Comparison of ENCODE assay signal across 18 cellular contexts in genomic region chr4:169664615-169665014, GRCh38. TPM values are rescaled to one million over a fixed set of nuclear protein-coding genes. Genes with fewer than 3 reads are reported as not detected.
DNase-seq lines count a peak whose midpoint lies in the region; ATAC-seq, FAIRE-seq and TF ChIP-seq lines count a peak whose summit lies in the region.
"Had no signal": no experiment of that assay in that cellular context is flagged by ENCODE, and none has a peak within 500 bp of the region (broad histone marks: within the 10 kb centered on the region; RNA-seq: fewer than 3 reads in every experiment).

No MANE protein-coding gene starts in this region.

- H3K27me3 Mint-ChIP-seq in astrocyte (ENCODE audit: low read depth, unreplicated experiment), result no peaks in the 10 kb centered on the region
- no peaks in the 10 kb centered on the region for H3K27me3 Mint-ChIP-seq in CD4-positive, alpha-beta memory T cell
- H3K27me3 Mint-ChIP-seq in activated T-cell treated with anti-CD3 and anti-CD28 coated beads, Interleukin-2, amount 50 U/mL, for 24 hours, result no peaks in the 10 kb centered on the region
- H3K27me3 Mint-ChIP-seq: activated CD4-positive, alpha-beta T cell treated with anti-CD3 and anti-CD28 coated beads, Interleukin-2, amount 10 ng/mL, durations not matched to agents 7 days and 5 days; activated naive CD8-positive, alpha-beta T cell treated with anti-CD3 and anti-CD28 coated beads, Interleukin-2, amount 10 ng/mL, durations not matched to agents 7 days and 5 days had no signal

- H3K9ac ChIP-seq in astrocyte (ENCODE audit: low read length), result peak overlapping the region; percentile 32
- H3K9ac ChIP-seq: parathyroid adenoma had no signal

- peaks cover 3% of the 10 kb centered on the region for H4K20me1 ChIP-seq in astrocyte (ENCODE audit: insufficient read depth, low read length)

- WGBS in A549 (ENCODE audit: missing lambda C conversion rate), result 73% methylated on average over 4 of the region's 4 CpGs

- peaks cover 6% of the 10 kb centered on the region for H3K36me3 Mint-ChIP-seq in astrocyte (ENCODE audit: low read depth, unreplicated experiment)
- peaks cover 22 to 31% of the 10 kb centered on the region in 2 donors for H3K36me3 Mint-ChIP-seq in CD4-positive, alpha-beta memory T cell
- peaks cover 42% of the 10 kb centered on the region for H3K36me3 Mint-ChIP-seq in activated T-cell treated with anti-CD3 and anti-CD28 coated beads, Interleukin-2, amount 50 U/mL, for 24 hours (ENCODE audit: low read depth)

- H3K36me3 ChIP-seq in astrocyte (ENCODE audit: insufficient read depth, low read length), result no peaks in the 10 kb centered on the region
- no peaks in the 10 kb centered on the region for H3K36me3 ChIP-seq in CD4-positive, alpha-beta memory T cell (ENCODE audit: insufficient read depth, low read length)

- intact Hi-C loops in CD4-positive, alpha-beta memory T cell (cut with micrococcal nuclease), result no loop called here

- FAIRE-seq in A549 (lab: Jason Lieb, UNC) (no peak), astrocyte (lab: Jason Lieb, UNC) (no peak)
- FAIRE-seq: D721Med had no signal

- TF ChIP-seq CTCF in A549 (IDR thresholded peaks at IDR 0.05) (no peak), astrocyte (IDR thresholded peaks at IDR 0.05; ENCODE audit: insufficient read depth, low read depth, low read length) (no peak), fibroblast of the aortic adventitia (IDR thresholded peaks at IDR 0.05; ENCODE audit: insufficient read depth, low read length) (no peak)

- no peak overlapping the region for H3K4me3 Mint-ChIP-seq in astrocyte (ENCODE audit: unreplicated experiment)
- H3K4me3 Mint-ChIP-seq in CD4-positive, alpha-beta memory T cell, result peak overlapping the region in 2 of 8 donors; percentile 23 to 40
- H3K4me3 Mint-ChIP-seq in activated T-cell treated with anti-CD3 and anti-CD28 coated beads, Interleukin-2, amount 50 U/mL, for 24 hours, result no peak overlapping the region
- H3K4me3 Mint-ChIP-seq: activated CD4-positive, alpha-beta T cell treated with anti-CD3 and anti-CD28 coated beads, Interleukin-2, amount 10 ng/mL, durations not matched to agents 7 days and 5 days had no signal

- TF ChIP-seq RAD21 in A549 (conservative IDR thresholded peaks at IDR 0.05 in 1 of 2, IDR thresholded peaks at IDR 0.05 in 1 of 2), result no peak

- POLR2A ChIA-PET in A549 (lab: Yijun Ruan, JAX), result no interaction called here
- POLR2A ChIA-PET in CD4-positive, alpha-beta memory T cell (lab: Charles Lee; ENCODE audit: partially characterized antibody), result no interaction called here

- no peaks in the 10 kb centered on the region for H3K9me3 Mint-ChIP-seq in astrocyte (ENCODE audit: unreplicated experiment)
- peaks cover 0 to 8% (median 2%) of the 10 kb centered on the region in 8 donors for H3K9me3 Mint-ChIP-seq in CD4-positive, alpha-beta memory T cell
- peaks cover 3% of the 10 kb centered on the region for H3K9me3 Mint-ChIP-seq in activated T-cell treated with anti-CD3 and anti-CD28 coated beads, Interleukin-2, amount 50 U/mL, for 24 hours

- peaks cover 29% of the 10 kb centered on the region for H3K79me2 ChIP-seq in astrocyte (ENCODE audit: insufficient read depth, low read length)
- H3K79me2 ChIP-seq: parathyroid adenoma had no signal

- CTCF ChIA-PET in A549 (lab: Yijun Ruan, JAX), result no interaction called here
- CTCF ChIA-PET in CD4-positive, alpha-beta memory T cell (lab: Charles Lee; ENCODE audit: partially characterized antibody), result interaction anchor here (1.3 to 1.4 kb wide), 2 partner anchors 9 to 51 kb away, joined by 3 to 4 read pairs; no protein-coding TSS in a partner anchor

- no peak for DNase-seq in A549 (ENCODE audit: low read depth in 1 of 2, low spot score in 1 of 2)
- peak; percentile 38 for DNase-seq in KBM-7
- peak; percentile 29 for DNase-seq in astrocyte (ENCODE audit: low read depth)
- DNase-seq in fibroblast of the aortic adventitia (ENCODE audit: low read depth), result peak; percentile 38
- DNase-seq in CD4-positive, alpha-beta memory T cell, result no peak
- DNase-seq in SHP77 (lab: John Stamatoyannopoulos, UW), result no peak
- no peak for DNase-seq in activated T-cell treated with anti-CD3 and anti-CD28 coated beads, Interleukin-2, amount 50 U/mL, for 24 hours
- no peak for DNase-seq in effector CD8-positive, alpha-beta T cell (lab: John Stamatoyannopoulos, UW)
- DNase-seq: activated CD4-positive, alpha-beta T cell treated with anti-CD3 and anti-CD28 coated beads, Interleukin-2, amount 10 ng/mL, durations not matched to agents 7 days and 5 days; activated naive CD8-positive, alpha-beta T cell treated with anti-CD3 and anti-CD28 coated beads, Interleukin-2, amount 10 ng/mL, durations not matched to agents 7 days and 5 days; activated T-cell treated with anti-CD3 and anti-CD28 coated beads, Interleukin-2, amount 50 U/mL, for 1 hour; left colon; NCI-H1417 treated with DMSO at 0.1 percent for 48 hours; SIG-M5; T-helper 9 cell had no signal

- no peak for TF ChIP-seq POLR2A in A549 (IDR thresholded peaks at IDR 0.05; ENCODE audit: low read length)

- H3K4me1 ChIP-seq in A549, result peaks cover 33% of the 10 kb centered on the region; the same call in 2 of the 3 replicates
- peaks cover 13% of the 10 kb centered on the region for H3K4me1 ChIP-seq in astrocyte (ENCODE audit: insufficient read depth, low read length)
- peaks cover 21% of the 10 kb centered on the region for H3K4me1 ChIP-seq in CD4-positive, alpha-beta memory T cell (ENCODE audit: insufficient read depth, low read length)

- no peak for TF ChIP-seq EP300 in A549 (IDR thresholded peaks at IDR 0.05)

- H3K4me2 ChIP-seq in A549 (0 out of 3 replicates have a peak overlapping the region, but pooled peaks have one; percentile 5), astrocyte (ENCODE audit: low read length) (peak overlapping the region; percentile 57)

- H3K27me3 ChIP-seq in astrocyte (ENCODE audit: insufficient read depth, low read length), result no peaks in the 10 kb centered on the region
- H3K27me3 ChIP-seq in CD4-positive, alpha-beta memory T cell (ENCODE audit: insufficient read depth, low read length), result no peaks in the 10 kb centered on the region

- H3K27ac ChIP-seq in A549 (no peak overlapping the region), astrocyte (ENCODE audit: low read depth, low read length) (no peak overlapping the region)
- no peak overlapping the region for H3K27ac ChIP-seq in CD4-positive, alpha-beta memory T cell (ENCODE audit: low read depth, low read length)
- H3K27ac ChIP-seq: parathyroid adenoma had no signal

- H3K4me3 ChIP-seq in A549 (no peak overlapping the region), astrocyte (ENCODE audit: insufficient read depth, low read depth, low read length) (no peak overlapping the region), fibroblast of the aortic adventitia (ENCODE audit: low read depth, low read length) (no peak overlapping the region)
- no peak overlapping the region for H3K4me3 ChIP-seq in CD4-positive, alpha-beta memory T cell (ENCODE audit: low read length in 2 of 2)

- in situ Hi-C loops in KBM-7 (cut with MboI; ENCODE audit: low pct_unique_long_range_greater_than_20kb, low sequenced_read_pairs), result no loop called here

- no peak overlapping the region for H2AFZ ChIP-seq in astrocyte (ENCODE audit: low read depth, low read length)
- H2AFZ ChIP-seq: parathyroid adenoma had no signal

- ATAC-seq in A549, result no peak
- ATAC-seq: esophagus mucosa had no signal

- H3K4me1 Mint-ChIP-seq in astrocyte (ENCODE audit: low read depth, unreplicated experiment), result peaks cover 21% of the 10 kb centered on the region
- peaks cover 21 to 45% (median 31%) of the 10 kb centered on the region in 4 donors for H3K4me1 Mint-ChIP-seq in CD4-positive, alpha-beta memory T cell
- H3K4me1 Mint-ChIP-seq in activated T-cell treated with anti-CD3 and anti-CD28 coated beads, Interleukin-2, amount 50 U/mL, for 24 hours (ENCODE audit: low read depth), result peaks cover 35% of the 10 kb centered on the region

- no peaks in the 10 kb centered on the region for H3K9me3 ChIP-seq in A549
- no peaks in the 10 kb centered on the region for H3K9me3 ChIP-seq in astrocyte (ENCODE audit: insufficient read depth, low read depth, low read length)
- H3K9me3 ChIP-seq in CD4-positive, alpha-beta memory T cell (ENCODE audit: control insufficient read depth in 1 of 2, low read length in 2 of 2), result no peaks in the 10 kb centered on the region

- H3K27ac Mint-ChIP-seq in astrocyte (ENCODE audit: unreplicated experiment), result no peak overlapping the region
- peak overlapping the region in 2 of 7 donors; percentile 57 to 63 for H3K27ac Mint-ChIP-seq in CD4-positive, alpha-beta memory T cell
- no peak overlapping the region for H3K27ac Mint-ChIP-seq in activated T-cell treated with anti-CD3 and anti-CD28 coated beads, Interleukin-2, amount 50 U/mL, for 24 hours
- H3K27ac Mint-ChIP-seq: activated naive CD8-positive, alpha-beta T cell treated with anti-CD3 and anti-CD28 coated beads, Interleukin-2, amount 10 ng/mL, durations not matched to agents 7 days and 5 days had no signal

RNA-seq across cellular contexts. Expression of gene CLCN3, which starts 44.2 kb away (rescaled TPM):
- polyA plus RNA-seq in A549 (2011; rRNA removed) (41.1 and 53.6 TPM in 2 replicates), A549 (2017; fragmentation: RNase III; extraction: RNeasy Plus Mini Kit Qiagen cat#74134 plus additional on column Dnase treatment) (18.1 to 20.2 TPM (median 18.8 TPM) in 3 replicates)
- polyA plus RNA-seq in A549 (2012; cell fraction: cytosol; rRNA removed), result 3.9 and 5.1 TPM in 2 replicates
- 2.7 and 3.4 TPM in 2 replicates for polyA plus RNA-seq in A549 (2012; cell fraction: nucleus; rRNA removed)
- 36.9 and 38.9 TPM in 2 replicates for polyA minus RNA-seq in A549 (2011; rRNA and poly(A)+ RNA removed)
- total RNA-seq in astrocyte (51.1 and 55.1 TPM in 2 replicates), fibroblast of the aortic adventitia (ENCODE audit: low replicate concordance) (38.3 and 50.6 TPM in 2 replicates)
- 10 to 100 TPM; 37.5 to 37.7 TPM for total RNA-seq in CD4-positive, alpha-beta memory T cell
- polyA plus RNA-seq in CD4-positive, alpha-beta memory T cell, result 10 to 100 TPM in 1 of 2 donors, 1 to 10 TPM in 1; 6.2 to 13.9 TPM

RNA-seq across cellular contexts. Expression of gene NEK1, which starts 52.2 kb away (rescaled TPM):
- polyA plus RNA-seq in A549 (2011; rRNA removed) (4.0 and 5.8 TPM in 2 replicates), A549 (2017; fragmentation: RNase III; extraction: RNeasy Plus Mini Kit Qiagen cat#74134 plus additional on column Dnase treatment) (3.2 to 3.6 TPM (median 3.2 TPM) in 3 replicates)
- polyA plus RNA-seq in A549 (2012; cell fraction: cytosol; rRNA removed), result 0.69 and 0.73 TPM in 2 replicates
- polyA plus RNA-seq in A549 (2012; cell fraction: nucleus; rRNA removed), result 1.1 and 1.4 TPM in 2 replicates
- polyA minus RNA-seq in A549 (2011; rRNA and poly(A)+ RNA removed), result 4.7 and 6.4 TPM in 2 replicates
- total RNA-seq in astrocyte (13.0 and 15.1 TPM in 2 replicates), fibroblast of the aortic adventitia (ENCODE audit: low replicate concordance) (18.2 and 19.9 TPM in 2 replicates)
- 10 to 100 TPM; 18.8 to 24.1 TPM for total RNA-seq in CD4-positive, alpha-beta memory T cell
- 1 to 10 TPM; 6.1 to 8.9 TPM for polyA plus RNA-seq in CD4-positive, alpha-beta memory T cell

Comparison
In these comparisons a context has a peak if more than half of its experiments do, and no peak if none do; other contexts are left out.
1. DNase-seq: peak in KBM-7 (single experiment), astrocyte (single experiment) and fibroblast of the aortic adventitia (single experiment); none in A549 (0 of 2), CD4-positive, alpha-beta memory T cell (0 of 5), SHP77 (0 of 2), activated T-cell treated with anti-CD3 and anti-CD28 coated beads, Interleukin-2, amount 50 U/mL, for 24 hours (single experiment) and effector CD8-positive, alpha-beta T cell (single experiment).